ENCODE assay signal across 8 cellular contexts in genomic region chr3:132029182-132029902, GRCh38. TPM values are rescaled to one million over a fixed set of nuclear protein-coding genes. Genes with fewer than 3 reads are reported as not detected.
A peak's percentile ranks its signal among the peaks of the same experiment; 100 is the strongest.
DNase-seq lines count a peak whose midpoint lies in the region; ATAC-seq lines count a peak whose summit lies in the region.

No MANE protein-coding gene starts in this region.

- CTCF ChIA-PET in activated CD4-positive, alpha-beta memory T cell treated with anti-CD3 and anti-CD28 coated beads, Interleukin-2, amount 10 ng/mL, durations not matched to agents 7 days and 5 days (lab: Charles Lee): interaction anchor here (0.6 to 1.8 kb wide), 11 partner anchors 10 to 999 kb away, joined by 3 to 6 read pairs (median 3); no protein-coding TSS in a partner anchor

- DNase-seq in CD1c-positive myeloid dendritic cell (ENCODE audit: extremely low spot score) (peak; percentile 76), HK-2 (ENCODE audit: unreplicated experiment) (peak; percentile 80), NCI-H774 (lab: John Stamatoyannopoulos, UW) (peak; percentile 76), epidermal melanocyte (ENCODE audit: insufficient read length, low spot score) (peak; percentile 60), midbrain (lab: John Stamatoyannopoulos, UW) (peak; percentile 80)
- peak; percentile 66 for DNase-seq in activated CD4-positive, alpha-beta memory T cell treated with anti-CD3 and anti-CD28 coated beads, Interleukin-2, amount 10 ng/mL, durations not matched to agents 7 days and 5 days
- peak; percentile 13 to 39 for DNase-seq in stimulated activated CD8-positive, alpha-beta memory T cell treated with anti-CD3 and anti-CD28 coated beads, Interleukin-7, amount 100 ng/mL, for 48 hours (ENCODE audit: extremely low read depth in 1 of 2, low read depth in 1 of 2)

- H3K36me3 Mint-ChIP-seq in activated CD4-positive, alpha-beta memory T cell treated with anti-CD3 and anti-CD28 coated beads, Interleukin-2, amount 10 ng/mL, durations not matched to agents 7 days and 5 days (ENCODE audit: low read depth): peaks cover 2% of the 10 kb centered on the region

- H3K9me3 Mint-ChIP-seq in activated CD4-positive, alpha-beta memory T cell treated with anti-CD3 and anti-CD28 coated beads, Interleukin-2, amount 10 ng/mL, durations not matched to agents 7 days and 5 days: no peaks in the 10 kb centered on the region

- POLR2A ChIA-PET in activated CD4-positive, alpha-beta memory T cell treated with anti-CD3 and anti-CD28 coated beads, Interleukin-2, amount 10 ng/mL, durations not matched to agents 7 days and 5 days (lab: Charles Lee): no interaction called here

- ATAC-seq in GM19395 (IDR thresholded peaks at IDR 0.05; ENCODE audit: unreplicated experiment): peak; percentile 79

- H3K27ac Mint-ChIP-seq in activated CD4-positive, alpha-beta memory T cell treated with anti-CD3 and anti-CD28 coated beads, Interleukin-2, amount 10 ng/mL, durations not matched to agents 7 days and 5 days: no peak overlapping the region

- H3K4me1 Mint-ChIP-seq in activated CD4-positive, alpha-beta memory T cell treated with anti-CD3 and anti-CD28 coated beads, Interleukin-2, amount 10 ng/mL, durations not matched to agents 7 days and 5 days: peaks cover 1% of the 10 kb centered on the region

- peaks cover 28% of the 10 kb centered on the region for H3K27me3 Mint-ChIP-seq in activated CD4-positive, alpha-beta memory T cell treated with anti-CD3 and anti-CD28 coated beads, Interleukin-2, amount 10 ng/mL, durations not matched to agents 7 days and 5 days

- H3K4me3 Mint-ChIP-seq in activated CD4-positive, alpha-beta memory T cell treated with anti-CD3 and anti-CD28 coated beads, Interleukin-2, amount 10 ng/mL, durations not matched to agents 7 days and 5 days: no peak overlapping the region

RNA-seq across cellular contexts. Expression of gene CPNE4, which starts 5.5 kb away (rescaled TPM):
- total RNA-seq in activated CD4-positive, alpha-beta memory T cell treated with anti-CD3 and anti-CD28 coated beads, Interleukin-2, amount 10 ng/mL, durations not matched to agents 7 days and 5 days: not detected

Comparison
In these comparisons a context has a peak if more than half of its experiments do, and no peak if none do; other contexts are left out.
1. Peak in every context shown above with its lines: DNase-seq and ATAC-seq.
2. DNase-seq: peak in every context shown above with its lines; median percentile 80 in HK-2; 80 in midbrain; 76 in CD1c-positive myeloid dendritic cell; 76 in NCI-H774; 66 in activated CD4-positive, alpha-beta memory T cell treated with anti-CD3 and anti-CD28 coated beads, Interleukin-2, amount 10 ng/mL, durations not matched to agents 7 days and 5 days; 60 in epidermal melanocyte; 26 in stimulated activated CD8-positive, alpha-beta memory T cell treated with anti-CD3 and anti-CD28 coated beads, Interleukin-7, amount 100 ng/mL, for 48 hours.